ENCODE assay signal across 31 cellular contexts in the genomic region with DNA sequence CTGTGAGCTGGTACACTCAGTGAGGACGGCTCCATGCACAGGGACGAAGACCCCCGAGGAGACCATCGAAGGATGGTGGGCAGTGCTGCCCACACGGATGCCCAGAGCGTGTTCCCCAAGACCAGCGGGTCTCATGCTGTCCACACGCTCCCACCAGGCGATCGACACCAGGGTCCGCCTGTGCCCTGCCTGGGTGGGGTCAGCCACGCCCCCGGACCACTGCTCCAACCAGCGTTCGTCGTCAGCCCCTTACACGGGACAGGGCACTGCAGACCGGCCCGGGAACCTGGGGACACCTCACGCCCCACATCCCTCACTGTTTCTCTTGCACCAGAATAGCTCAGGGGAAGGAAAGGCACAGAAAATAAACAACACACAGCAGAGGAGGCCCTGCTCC.
"Had no signal": no experiment of that assay in that cellular context is flagged by ENCODE, and none has a peak within 500 bp of the region (broad histone marks: within the 10 kb centered on the region; RNA-seq: fewer than 3 reads in every experiment).

No MANE protein-coding gene starts in this region.

- H3K9me3 Mint-ChIP-seq: activated CD4-positive, alpha-beta memory T cell treated with anti-CD3 and anti-CD28 coated beads for 36 hours; activated naive CD4-positive, alpha-beta T cell treated with anti-CD3 and anti-CD28 coated beads, Interleukin-2, amount 50 U/mL, for 72 hours; activated T-cell treated with anti-CD3 and anti-CD28 coated beads, Interleukin-2, amount 50 U/mL, for 4 hours; activated T-helper 17 cell treated with anti-CD3 and anti-CD28 coated beads, Interleukin-2, amount 50 U/mL, for 72 hours; T-helper 1 cell treated with Interleukin-12 subunit alpha and Interleukin-12 subunit beta and Interleukin-4 antibody, amounts not matched to agents 30 μg/mL and 1 μg/mL, for 36 hours had no signal

- H3K27me3 Mint-ChIP-seq: activated CD4-positive, alpha-beta memory T cell treated with anti-CD3 and anti-CD28 coated beads for 36 hours; activated CD4-positive, alpha-beta T cell treated with anti-CD3 and anti-CD28 coated beads, Interleukin-2, amount 10 ng/mL, durations not matched to agents 24 days and 14 days; activated T-helper 17 cell treated with anti-CD3 and anti-CD28 coated beads, Interleukin-2, amount 50 U/mL, for 72 hours; brain had no signal

- ATAC-seq: activated CD4-positive, CD25-positive, alpha-beta regulatory T cell treated with anti-CD3 and anti-CD28 coated beads, Interleukin-2, amount 50 U/mL, for 24 hours; activated naive CD4-positive, alpha-beta T cell treated with anti-CD3 and anti-CD28 coated beads, Interleukin-2, amount 50 U/mL, for 72 hours; activated T-cell treated with anti-CD3 and anti-CD28 coated beads, Interleukin-2, amount 50 U/mL, for 4 hours; activated T-helper 17 cell treated with anti-CD3 and anti-CD28 coated beads, Interleukin-2, amount 50 U/mL, for 72 hours; left colon; mucosa of descending colon; pancreas; psoas muscle had no signal

- H3K4me3 Mint-ChIP-seq: activated CD4-positive, alpha-beta memory T cell treated with anti-CD3 and anti-CD28 coated beads for 36 hours; activated CD4-positive, alpha-beta T cell treated with anti-CD3 and anti-CD28 coated beads, Interleukin-2, amount 10 ng/mL, durations not matched to agents 24 days and 14 days; activated T-cell treated with anti-CD3 and anti-CD28 coated beads, Interleukin-2, amount 50 U/mL, for 4 hours; activated T-helper 17 cell treated with anti-CD3 and anti-CD28 coated beads, Interleukin-2, amount 50 U/mL, for 72 hours; brain; T-helper 1 cell treated with Interleukin-12 subunit alpha and Interleukin-12 subunit beta and Interleukin-4 antibody, amounts not matched to agents 30 μg/mL and 1 μg/mL, for 36 hours had no signal

- H3K9me3 ChIP-seq: mucosa of descending colon, pancreas, psoas muscle, suprapubic skin, tibial artery had no signal

- H3K27ac ChIP-seq: cardiac muscle cell, coronary artery, dorsolateral prefrontal cortex, pancreas, psoas muscle, suprapubic skin, tibial artery, WERI-Rb-1 had no signal

- DNase-seq: activated CD4-positive, alpha-beta memory T cell treated with anti-CD3 and anti-CD28 coated beads for 36 hours; activated CD4-positive, alpha-beta T cell treated with anti-CD3 and anti-CD28 coated beads, Interleukin-2, amount 10 ng/mL, durations not matched to agents 24 days and 14 days; activated gamma-delta T cell treated with Interleukin-2 at 50 U/mL for 16 hours; activated T-cell treated with anti-CD3 and anti-CD28 coated beads, Interleukin-2, amount 50 U/mL, for 4 hours; anterior cingulate cortex; cerebellar nuclear complex; effector memory CD4-positive, alpha-beta T cell; mucosa of descending colon; psoas muscle; stimulated activated CD4-positive, alpha-beta T cell treated with anti-CD3 and anti-CD28 coated beads, Interleukin-15, amount 100 ng/mL, for 24 hours; stimulated activated CD4-positive, alpha-beta T cell treated with anti-CD3 and anti-CD28 coated beads, Interleukin-2, amount 100 ng/mL, for 24 hours; stimulated activated naive CD4-positive, alpha-beta T cell; SW 1271; T-helper 9 cell; WERI-Rb-1 had no signal

- FAIRE-seq: frontal cortex, keratinocyte, pancreas, TTC549 had no signal

- H3K36me3 Mint-ChIP-seq: activated CD4-positive, alpha-beta memory T cell treated with anti-CD3 and anti-CD28 coated beads for 36 hours; activated naive CD4-positive, alpha-beta T cell treated with anti-CD3 and anti-CD28 coated beads, Interleukin-2, amount 50 U/mL, for 72 hours had no signal

- H3K4me1 Mint-ChIP-seq: activated CD4-positive, alpha-beta T cell treated with anti-CD3 and anti-CD28 coated beads, Interleukin-2, amount 10 ng/mL, durations not matched to agents 24 days and 14 days; activated T-helper 17 cell treated with anti-CD3 and anti-CD28 coated beads, Interleukin-2, amount 50 U/mL, for 72 hours had no signal

- H3K36me3 ChIP-seq: cardiac muscle cell, pancreas, suprapubic skin, tibial artery, WERI-Rb-1 had no signal

- H3K27ac Mint-ChIP-seq: activated CD4-positive, alpha-beta memory T cell treated with anti-CD3 and anti-CD28 coated beads for 36 hours; activated CD4-positive, alpha-beta T cell treated with anti-CD3 and anti-CD28 coated beads, Interleukin-2, amount 10 ng/mL, durations not matched to agents 24 days and 14 days; activated naive CD4-positive, alpha-beta T cell treated with anti-CD3 and anti-CD28 coated beads, Interleukin-2, amount 50 U/mL, for 72 hours; activated T-helper 17 cell treated with anti-CD3 and anti-CD28 coated beads, Interleukin-2, amount 50 U/mL, for 72 hours; T-helper 1 cell treated with Interleukin-12 subunit alpha and Interleukin-12 subunit beta and Interleukin-4 antibody, amounts not matched to agents 30 μg/mL and 1 μg/mL, for 36 hours had no signal

- H3K4me3 ChIP-seq: cardiac muscle cell, coronary artery, dorsolateral prefrontal cortex, lung, mucosa of descending colon, pancreas, psoas muscle, suprapubic skin, tibial artery had no signal

- H3K4me1 ChIP-seq: pancreas, psoas muscle, suprapubic skin, tibial artery had no signal
